ENCODE assay signal across 8 cellular contexts in genomic region chr17:81483862-81484194, GRCh38. TPM values are rescaled to one million over a fixed set of nuclear protein-coding genes. Genes with fewer than 3 reads are reported as not detected.
A peak's percentile ranks its signal among the peaks of the same experiment; 100 is the strongest.
DNase-seq lines count a peak whose midpoint lies in the region; ATAC-seq and TF ChIP-seq lines count a peak whose summit lies in the region.

No MANE protein-coding gene starts in this region.

- H3K4me1 ChIP-seq in PC-9 (replicated peaks; ENCODE audit: insufficient read depth) (no peaks in the 10 kb centered on the region), heart right ventricle (peaks cover 23 to 75% (median 56%) of the 10 kb centered on the region in 9 donors)

- peak in 4 of 8 donors; percentile 0 to 3 (median 0) for ATAC-seq in heart right ventricle

- no peaks in the 10 kb centered on the region for H4K20me1 ChIP-seq in PC-9 (ENCODE audit: insufficient read depth)

- peaks cover 30% of the 10 kb centered on the region for H3K4me1 Mint-ChIP-seq in type B pancreatic cell (ENCODE audit: unreplicated experiment)

- CTCF ChIA-PET in PC-9 (lab: Charles Lee) = no interaction called here

- H2AFZ ChIP-seq in PC-9 = no peak overlapping the region

- no peaks in the 10 kb centered on the region for H3K9me2 ChIP-seq in PC-9 (ENCODE audit: insufficient read depth)

- peaks cover 10% of the 10 kb centered on the region for H3K27me3 Mint-ChIP-seq in type B pancreatic cell

- peak overlapping the region; percentile 23 for H3K4me3 ChIP-seq in GM12864 (ENCODE audit: low read depth, low read length)
- H3K4me3 ChIP-seq in PC-9 = no peak overlapping the region
- peak overlapping the region in 9 of 10 donors; percentile 33 to 59 (median 54) for H3K4me3 ChIP-seq in heart right ventricle
- peak overlapping the region; percentile 34 for H3K4me3 ChIP-seq in skeletal muscle cell (ENCODE audit: low read depth, low read length)

- TF ChIP-seq CTCF in GM12864 (IDR thresholded peaks at IDR 0.05; ENCODE audit: low read depth, low read length, missing control alignments) (no peak), PC-9 (conservative IDR thresholded peaks at IDR 0.05) (no peak), heart right ventricle (IDR thresholded peaks at IDR 0.05) (no peak), type B pancreatic cell (conservative IDR thresholded peaks at IDR 0.05) (no peak)

- H3K9me3 Mint-ChIP-seq in type B pancreatic cell = no peaks in the 10 kb centered on the region

- no peaks in the 10 kb centered on the region for H3K79me2 ChIP-seq in PC-9 (ENCODE audit: low read depth)

- in situ Hi-C loops in ACHN (cut with HindIII; ENCODE audit: low pct_ligation_motif_present, low pct_unique_long_range_greater_than_20kb, low sequenced_read_pairs) = no loop called here

- 8 to 12% methylated on average over 32 of the region's 32 CpGs for WGBS in heart right ventricle, 2 donors

- no peak overlapping the region for H3K27ac Mint-ChIP-seq in type B pancreatic cell

- no peak overlapping the region for H3K4me3 Mint-ChIP-seq in type B pancreatic cell

- BruUV-seq in PC-9 (replicated peaks; lab: Mats Ljungman, UMichigan) = no TSS peak

- H3K36me3 Mint-ChIP-seq in type B pancreatic cell = no peaks in the 10 kb centered on the region

- H3K36me3 ChIP-seq in PC-9 (ENCODE audit: low read depth) (no peaks in the 10 kb centered on the region), heart right ventricle (no peaks in the 10 kb centered on the region)

- H3K4me2 ChIP-seq in PC-9 = peak overlapping the region; percentile 71; the same call in 1 of the 2 replicates

- intact Hi-C loops in PC-9 (cut with micrococcal nuclease; ENCODE audit: unreplicated experiment) = loop anchor here (1.0 to 5.0 kb wide), 6 partner anchors 62 to 231 kb away; no protein-coding TSS in a partner anchor
- intact Hi-C loops in heart right ventricle (cut with DNase I) = loop anchor here (1.0 to 10.0 kb wide), 17 partner anchors 62 to 339 kb away; partner anchors contain the start of genes SLC38A10 (in 3 of the 10) and BAHCC1 (in 1 of the 10)

- H3F3A ChIP-seq in PC-9 (ENCODE audit: insufficient read depth, low read depth) = no peaks in the 10 kb centered on the region

- DNase-seq in GM12864 (ENCODE audit: low read depth) = no peak
- no peak for DNase-seq in PC-9
- DNase-seq in heart right ventricle = no peak
- no peak for DNase-seq in skeletal muscle cell (ENCODE audit: low read depth)
- no peak for DNase-seq in type B pancreatic cell (ENCODE audit: extremely low spot score, unreplicated experiment)
- DNase-seq in T-helper 2 cell = no peak
- no peak for DNase-seq in ACHN
- no peak for DNase-seq in AG08396 (ENCODE audit: low spot score)

- H3K9me3 ChIP-seq in PC-9 (ENCODE audit: insufficient read depth, low read depth) = no peaks in the 10 kb centered on the region
- H3K9me3 ChIP-seq in heart right ventricle = no peaks in the 10 kb centered on the region

- H3K27me3 ChIP-seq in PC-9 (ENCODE audit: insufficient read depth, low read depth) = no peaks in the 10 kb centered on the region
- peaks cover 0 to 40% (median 0%) of the 10 kb centered on the region in 7 donors for H3K27me3 ChIP-seq in heart right ventricle

- POLR2A ChIA-PET in PC-9 (lab: Charles Lee; ENCODE audit: unreplicated experiment) = interaction anchor here (0.6 kb wide), 1 partner anchor 91 kb away, joined by 5 read pairs; no protein-coding TSS in a partner anchor

- H3K27ac ChIP-seq in PC-9 = no peak overlapping the region
- H3K27ac ChIP-seq in heart right ventricle = peak overlapping the region in 8 of 10 donors; percentile 37 to 60 (median 50)

RNA-seq across cellular contexts. Expression of gene ACTG1, which starts 28.8 kb away (rescaled TPM):
- total RNA-seq in PC-9 (2021) (3,629 and 4,502 TPM in 2 replicates), heart right ventricle (100 to 1,000 TPM; 298 to 959 (median 345) TPM), type B pancreatic cell (ENCODE audit: low replicate concordance) (3,089 and 3,451 TPM in 2 replicates)
- 1,000 to 10,000 TPM in 1 of 2 donors, 100 to 1,000 TPM in 1; 290 to 1,180 TPM for polyA plus RNA-seq in heart right ventricle

RNA-seq across cellular contexts. Expression of gene FSCN2, which starts 44.3 kb away (rescaled TPM):
- total RNA-seq in PC-9 (2021) (4.3 and 11.5 TPM in 2 replicates), heart right ventricle (1 to 10 TPM in 1 of 10 donors, under 1 TPM in 7, not detected in 2; 0.28 to 1.3 (median 0.45) TPM), type B pancreatic cell (ENCODE audit: low replicate concordance) (3.6 and 3.8 TPM in 2 replicates)
- under 1 TPM; 0.14 to 0.95 TPM for polyA plus RNA-seq in heart right ventricle
